8 cellular contexts compared by ENCODE assay signal in the genomic region with DNA sequence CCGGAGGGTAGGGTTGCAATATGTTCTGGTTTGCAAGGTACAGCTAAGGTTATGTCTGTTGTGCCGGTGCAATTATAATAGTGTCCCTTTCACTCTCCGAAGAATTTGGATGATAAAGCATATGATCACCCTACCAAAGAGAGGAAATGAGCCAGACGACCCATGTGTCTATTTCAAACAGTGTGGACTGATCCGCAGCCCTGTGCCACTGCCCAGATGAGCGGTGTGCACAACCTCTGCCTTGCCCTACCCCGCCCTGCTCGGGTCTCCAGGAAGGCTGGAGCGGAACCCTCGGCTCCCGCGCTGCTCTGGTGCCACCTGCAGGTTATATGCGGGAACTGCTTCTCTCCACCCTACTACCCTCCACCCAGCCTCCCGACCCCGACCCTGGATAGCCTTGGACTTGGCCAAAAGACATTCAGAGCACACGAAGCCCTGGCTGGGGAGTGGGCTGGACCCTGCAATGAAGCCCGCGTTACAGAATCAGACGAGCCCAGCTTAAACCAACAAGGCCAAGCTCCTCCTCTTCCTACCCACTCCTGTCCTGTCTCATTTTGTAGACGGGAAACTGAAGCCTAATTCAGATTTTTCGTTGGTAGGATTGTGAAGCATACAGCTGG.
DNase-seq lines count a peak whose midpoint lies in the region; ATAC-seq, FAIRE-seq and TF ChIP-seq lines count a peak whose summit lies in the region.

No MANE protein-coding gene starts in this region.

- H3K36me3 Mint-ChIP-seq in T-cell = no peaks in the 10 kb centered on the region

- H3K27ac Mint-ChIP-seq in T-cell = no peak overlapping the region

- H3K9me2 ChIP-seq in Loucy (replicated peaks; ENCODE audit: low read depth, low read length) = no peaks in the 10 kb centered on the region

- no peaks in the 10 kb centered on the region for H4K20me1 ChIP-seq in Loucy (ENCODE audit: insufficient read depth, low read length, poor library complexity, severe bottlenecking)

- H3K36me3 ChIP-seq in ACC112 (ENCODE audit: insufficient read depth, low read length) (no peaks in the 10 kb centered on the region), Loucy (ENCODE audit: insufficient read depth, low read length) (no peaks in the 10 kb centered on the region), adipocyte (ENCODE audit: control insufficient read depth, insufficient read depth, low read length, severe bottlenecking) (no peaks in the 10 kb centered on the region), sigmoid colon (no peaks in the 10 kb centered on the region)

- peak overlapping the region; percentile 64 for H2AFZ ChIP-seq in ACC112 (ENCODE audit: low read length, unreplicated experiment)
- H2AFZ ChIP-seq in Loucy (ENCODE audit: low read length) = peak overlapping the region; percentile 66

- H3K4me3 Mint-ChIP-seq in T-cell = no peak overlapping the region

- peak overlapping the region; percentile 59 for H3K4me3 ChIP-seq in ACC112 (ENCODE audit: low read depth, low read length)
- H3K4me3 ChIP-seq in Loucy (ENCODE audit: low read length, poor library complexity, severe bottlenecking) = peak overlapping the region; percentile 56
- peak overlapping the region; percentile 48 for H3K4me3 ChIP-seq in adipocyte (ENCODE audit: low read length)
- peak overlapping the region in 1 of 4 donors; percentile 27 for H3K4me3 ChIP-seq in sigmoid colon

- POLR2A ChIA-PET in T-cell (lab: Charles Lee) = no interaction called here

- TF ChIP-seq EP300 in sigmoid colon (IDR thresholded peaks at IDR 0.05) = no peak

- peaks cover 4 to 10% (median 8%) of the 10 kb centered on the region in 3 donors for H3K4me1 Mint-ChIP-seq in T-cell

- no peak for FAIRE-seq in GM18507 (lab: Jason Lieb, UNC)

- H3K9ac ChIP-seq in Loucy (ENCODE audit: low read depth, low read length, poor library complexity, severe bottlenecking) (no peak overlapping the region), adipocyte (ENCODE audit: low read length) (no peak overlapping the region)

- no peaks in the 10 kb centered on the region for H3F3A ChIP-seq in Loucy (ENCODE audit: low read depth)

- TF ChIP-seq CTCF in Loucy (conservative IDR thresholded peaks at IDR 0.05; ENCODE audit: low read length) (peak; percentile 85), sigmoid colon (IDR thresholded peaks at IDR 0.05) (peak; percentile 88 to 94 (median 93))

- 3 to 10% methylated on average over 21 of the region's 21 CpGs for WGBS in sigmoid colon, 2 donors

- peaks cover 31 to 34% of the 10 kb centered on the region in 2 donors for H3K27me3 Mint-ChIP-seq in T-cell

- H3K27ac ChIP-seq in ACC112 (ENCODE audit: low read depth, low read length) (no peak overlapping the region), sigmoid colon (no peak overlapping the region)

- ATAC-seq in T-cell (replicated peaks in 1 of 4) (peak; percentile 90 to 95 (median 92)), left ventricle myocardium superior (peak; percentile 96), GM21717 (IDR thresholded peaks at IDR 0.05; ENCODE audit: unreplicated experiment) (no peak)

- H3K27me3 ChIP-seq in ACC112 (ENCODE audit: insufficient read depth, low read length) (peaks cover 30% of the 10 kb centered on the region), Loucy (ENCODE audit: insufficient read depth, low read length, poor library complexity, severe bottlenecking) (no peaks in the 10 kb centered on the region), adipocyte (replicated peaks; ENCODE audit: control insufficient read depth, insufficient read depth, low read length) (peaks cover 25% of the 10 kb centered on the region), sigmoid colon (no peaks in the 10 kb centered on the region)

- TF ChIP-seq POLR2A in sigmoid colon (IDR thresholded peaks at IDR 0.05) = no peak

- H3K79me2 ChIP-seq in ACC112 (ENCODE audit: control insufficient read depth, insufficient read depth, low read length, unreplicated experiment) (no peaks in the 10 kb centered on the region), Loucy (ENCODE audit: insufficient read depth, low read length) (no peaks in the 10 kb centered on the region)

- H3K9me3 Mint-ChIP-seq in T-cell = no peaks in the 10 kb centered on the region

- intact Hi-C loops in left ventricle myocardium superior (cut with micrococcal nuclease) (loop anchor here (5.0 kb wide), 1 partner anchor 92 kb away; no protein-coding TSS in a partner anchor), sigmoid colon (cut with DNase I) (loop anchor here (1.0 kb wide), 2 partner anchors 71 to 91 kb away; no protein-coding TSS in a partner anchor)

- peaks cover 2% of the 10 kb centered on the region for H3K4me1 ChIP-seq in ACC112 (ENCODE audit: control insufficient read depth, insufficient read depth, low read length, unreplicated experiment)
- peaks cover 4% of the 10 kb centered on the region for H3K4me1 ChIP-seq in Loucy (ENCODE audit: insufficient read depth, low read length, poor library complexity, severe bottlenecking)
- H3K4me1 ChIP-seq in adipocyte (ENCODE audit: control insufficient read depth, insufficient read depth, low read length) = peaks cover 3% of the 10 kb centered on the region
- H3K4me1 ChIP-seq in sigmoid colon = peaks cover 0 to 13% (median 11%) of the 10 kb centered on the region in 4 donors

- H3K4me2 ChIP-seq in Loucy (ENCODE audit: low read depth, low read length, poor library complexity, severe bottlenecking) = peak overlapping the region; percentile 64

- CTCF ChIA-PET in T-cell (lab: Charles Lee) = interaction anchor here (0.6 to 0.7 kb wide), 6 partner anchors 11 to 596 kb away, joined by 3 to 4 read pairs (median 3); no protein-coding TSS in a partner anchor

- DNase-seq in GM18507 (ENCODE audit: extremely low spot score, insufficient read length, low read depth) (peak; percentile 36), T-cell (peak; percentile 5 to 68 (median 50)), adipocyte (ENCODE audit: low read depth) (peak; percentile 84), left ventricle myocardium superior (peak; percentile 81), sigmoid colon (peak; percentile 88)

- no peaks in the 10 kb centered on the region for H3K9me3 ChIP-seq in Loucy (ENCODE audit: insufficient read depth, low read depth, low read length)
- H3K9me3 ChIP-seq in adipocyte (ENCODE audit: control insufficient read depth, low read length) = peaks cover 16% of the 10 kb centered on the region
- no peaks in the 10 kb centered on the region for H3K9me3 ChIP-seq in sigmoid colon

Comparison
In these comparisons a context has a peak if more than half of its experiments do, and no peak if none do; other contexts are left out.
1. DNase-seq: peak in every context shown above with its lines; median percentile 88 in sigmoid colon; 84 in adipocyte; 81 in left ventricle myocardium superior; 50 in T-cell; 36 in GM18507.